20 cellular contexts compared by ENCODE assay signal in genomic region chr4:77692847-77693432, GRCh38.
"Had no signal": no experiment of that assay in that cellular context is flagged by ENCODE, and none has a peak within 500 bp of the region (broad histone marks: within the 10 kb centered on the region; RNA-seq: fewer than 3 reads in every experiment).

No MANE protein-coding gene starts in this region.

- H3K4me1 Mint-ChIP-seq: naive B cell; stimulated activated effector memory CD8-positive, alpha-beta T cell treated with anti-CD3 and anti-CD28 coated beads, Interleukin-12 subunit alpha, Interleukin-12 subunit beta, amount 100 ng/mL, for 72 hours had no signal

- H3K9me3 ChIP-seq: testis, tibial nerve, upper lobe of right lung had no signal

- H3K36me3 Mint-ChIP-seq: naive B cell; stimulated activated effector memory CD8-positive, alpha-beta T cell treated with anti-CD3 and anti-CD28 coated beads, Interleukin-12 subunit alpha, Interleukin-12 subunit beta, amount 100 ng/mL, for 72 hours had no signal

- FAIRE-seq: colon had no signal

- H2AFZ ChIP-seq: hepatocyte had no signal

- H3K27ac Mint-ChIP-seq: dendritic cell treated with granulocyte-macrophage colony-stimulating factor and Interleukin-4, amounts not matched to agents 40 ng/mL and 50 ng/mL, for 4 days; naive B cell; nephron progenitor cell; stimulated activated effector memory CD8-positive, alpha-beta T cell treated with anti-CD3 and anti-CD28 coated beads, Interleukin-12 subunit alpha, Interleukin-12 subunit beta, amount 100 ng/mL, for 72 hours; stimulated activated naive CD8-positive, alpha-beta T cell treated with anti-CD3 and anti-CD28 coated beads, Interleukin-15, Interleukin-2, amounts not matched to agents 100 ng/mL and 50 ng/mL, for 24 hours had no signal

- H3K4me2 ChIP-seq: hepatocyte had no signal

- H3K4me3 ChIP-seq: hepatocyte, lung, testis, tibial nerve, upper lobe of right lung had no signal

- H3K27me3 ChIP-seq: hepatocyte, testis, tibial nerve, upper lobe of right lung had no signal

- H3K4me1 ChIP-seq: testis, tibial nerve, upper lobe of right lung had no signal

- H3K9me3 Mint-ChIP-seq: dendritic cell treated with granulocyte-macrophage colony-stimulating factor and Interleukin-4, amounts not matched to agents 40 ng/mL and 50 ng/mL, for 4 days; naive B cell; nephron progenitor cell; stimulated activated effector memory CD8-positive, alpha-beta T cell treated with anti-CD3 and anti-CD28 coated beads, Interleukin-12 subunit alpha, Interleukin-12 subunit beta, amount 100 ng/mL, for 72 hours; stimulated activated naive CD8-positive, alpha-beta T cell treated with anti-CD3 and anti-CD28 coated beads, Interleukin-15, Interleukin-2, amounts not matched to agents 100 ng/mL and 50 ng/mL, for 24 hours had no signal

- H3K4me3 Mint-ChIP-seq: dendritic cell treated with granulocyte-macrophage colony-stimulating factor and Interleukin-4, amounts not matched to agents 40 ng/mL and 50 ng/mL, for 4 days; naive B cell; nephron progenitor cell; stimulated activated effector memory CD8-positive, alpha-beta T cell treated with anti-CD3 and anti-CD28 coated beads, Interleukin-12 subunit alpha, Interleukin-12 subunit beta, amount 100 ng/mL, for 72 hours; stimulated activated naive CD8-positive, alpha-beta T cell treated with anti-CD3 and anti-CD28 coated beads, Interleukin-15, Interleukin-2, amounts not matched to agents 100 ng/mL and 50 ng/mL, for 24 hours had no signal

- DNase-seq: cerebellar nuclear complex; foreskin melanocyte; head of caudate nucleus; left colon; left ventricle myocardium superior; mesenchymal stem cell; naive B cell; nephron progenitor cell; stimulated activated CD4-positive, alpha-beta T cell treated with anti-CD3 and anti-CD28 coated beads, Interleukin-4, amount 100 ng/mL, for 1 hour; stimulated activated CD8-positive, alpha-beta memory T cell treated with anti-CD3 and anti-CD28 coated beads, Interleukin-4, amount 100 ng/mL, for 48 hours; testis; upper lobe of right lung had no signal

- H3K27me3 Mint-ChIP-seq: dendritic cell treated with granulocyte-macrophage colony-stimulating factor and Interleukin-4, amounts not matched to agents 40 ng/mL and 50 ng/mL, for 4 days; naive B cell had no signal

- ATAC-seq: left colon; left ventricle myocardium superior; right cardiac atrium; stimulated activated effector memory CD8-positive, alpha-beta T cell treated with anti-CD3 and anti-CD28 coated beads, Interleukin-12 subunit alpha, Interleukin-12 subunit beta, amount 100 ng/mL, for 72 hours; upper lobe of right lung had no signal

- H3K36me3 ChIP-seq: tibial nerve, upper lobe of right lung had no signal

- H3K27ac ChIP-seq: hepatocyte, testis, tibial nerve, upper lobe of right lung had no signal

- H3K79me2 ChIP-seq: hepatocyte had no signal
